8 cellular contexts compared by ENCODE assay signal in genomic region chr9:97529363-97530076, GRCh38. TPM values are rescaled to one million over a fixed set of nuclear protein-coding genes. Genes with fewer than 3 reads are reported as not detected.
DNase-seq lines count a peak whose midpoint lies in the region; ATAC-seq lines count a peak whose summit lies in the region.

No MANE protein-coding gene starts in this region.

- no peaks in the 10 kb centered on the region for H3K79me2 ChIP-seq in GM23248 (ENCODE audit: insufficient read depth)

- H3K9ac ChIP-seq in GM23248: no peak overlapping the region

- WGBS in GM23248 (ENCODE audit: low coverage in 1 of 2, low lambda C conversion rate in 2 of 2, missing lambda C conversion rate in 2 of 2), 2 experiments: 38 to 41% methylated on average over 11 of the region's 11 CpGs

- H3K4me1 ChIP-seq in GM23248 (ENCODE audit: insufficient read depth): no peaks in the 10 kb centered on the region
- H3K4me1 ChIP-seq in SJCRH30: no peaks in the 10 kb centered on the region
- no peaks in the 10 kb centered on the region for H3K4me1 ChIP-seq in HAP-1

- H3F3A ChIP-seq in GM23248 (ENCODE audit: insufficient read depth): no peaks in the 10 kb centered on the region

- H4K20me1 ChIP-seq in GM23248 (ENCODE audit: insufficient read depth): no peaks in the 10 kb centered on the region

- peak; percentile 36 for DNase-seq in GM23248
- peak; percentile 91 for DNase-seq in NCI-H460 (ENCODE audit: extremely low read depth, low read depth)
- DNase-seq in left ventricle myocardium superior: peak; percentile 45
- DNase-seq in SJCRH30: no peak
- DNase-seq in HAP-1 (ENCODE audit: low spot score in 2 of 2): no peak
- no peak for DNase-seq in activated CD4-positive, CD25-positive, alpha-beta regulatory T cell treated with anti-CD3 and anti-CD28 coated beads, Interleukin-2, amount 50 U/mL, for 72 hours
- no peak for DNase-seq in effector CD8-positive, alpha-beta T cell (lab: John Stamatoyannopoulos, UW)

- H3K4me2 ChIP-seq in GM23248 (ENCODE audit: unreplicated experiment): no peak overlapping the region

- no peak overlapping the region for H2AFZ ChIP-seq in GM23248

- in situ Hi-C loops in GM23248 (cut with MboI): no loop called here
- in situ Hi-C loops in HAP-1 (cut with MboI; ENCODE audit: low sequenced_read_pairs): no loop called here

- H3K9me3 ChIP-seq in GM23248 (ENCODE audit: low read depth) (no peaks in the 10 kb centered on the region), SJCRH30 (replicated peaks) (no peaks in the 10 kb centered on the region), HAP-1 (no peaks in the 10 kb centered on the region)

- ATAC-seq in GM18861 (IDR thresholded peaks at IDR 0.05; ENCODE audit: unreplicated experiment): peak; percentile 89
- ATAC-seq in left ventricle myocardium superior: peak; percentile 86

- H3K27me3 ChIP-seq in GM23248 (replicated peaks; ENCODE audit: insufficient read depth) (no peaks in the 10 kb centered on the region), SJCRH30 (no peaks in the 10 kb centered on the region), HAP-1 (ENCODE audit: low read depth) (no peaks in the 10 kb centered on the region)

- H3K4me3 ChIP-seq in GM23248: no peak overlapping the region
- no peak overlapping the region for H3K4me3 ChIP-seq in SJCRH30
- no peak overlapping the region for H3K4me3 ChIP-seq in HAP-1

- no peaks in the 10 kb centered on the region for H3K9me2 ChIP-seq in GM23248 (ENCODE audit: insufficient read depth)

- H3K27ac ChIP-seq in GM23248 (no peak overlapping the region), SJCRH30 (no peak overlapping the region)

- intact Hi-C loops in left ventricle myocardium superior (cut with micrococcal nuclease): no loop called here

- H3K36me3 ChIP-seq in GM23248 (ENCODE audit: low read depth) (no peaks in the 10 kb centered on the region), SJCRH30 (no peaks in the 10 kb centered on the region), HAP-1 (replicated peaks) (no peaks in the 10 kb centered on the region)

RNA-seq across cellular contexts. Expression of gene TMOD1, which starts 28.1 kb away (rescaled TPM):
- total RNA-seq in GM23248 (2014; rRNA removed; shearing (Covaris generic)): 1.3 TPM in 1 of 2 replicates, not detected in the other
- 0.34 and 0.43 TPM in 2 replicates for polyA plus RNA-seq in GM23248 (2016; fragmentation: Nextera tagmentation; extraction: Ambion mirVana)
- 1.9 and 2.2 TPM in 2 replicates for total RNA-seq in NCI-H460 (2014; rRNA removed; shearing (Covaris generic))
- 1.3 and 1.7 TPM in 2 replicates for polyA plus RNA-seq in NCI-H460 (2014; cell fraction: nucleus; rRNA removed)
- total RNA-seq in left ventricle myocardium superior: 205 TPM
- total RNA-seq in SJCRH30 (2014; rRNA removed; shearing (Covaris generic)): 0.43 and 0.55 TPM in 2 replicates

Comparison
In these comparisons a context has a peak if more than half of its experiments do, and no peak if none do; other contexts are left out.
1. DNase-seq: peak in GM23248 (single experiment), NCI-H460 (single experiment) and left ventricle myocardium superior (single experiment); none in SJCRH30 (0 of 2), HAP-1 (0 of 2), activated CD4-positive, CD25-positive, alpha-beta regulatory T cell treated with anti-CD3 and anti-CD28 coated beads, Interleukin-2, amount 50 U/mL, for 72 hours (single experiment) and effector CD8-positive, alpha-beta T cell (single experiment).
2. RNA of gene TMOD1, which starts 28.1 kb away (total RNA-seq): 205 TPM in left ventricle myocardium superior (single experiment); 1.9 to 2.2 TPM in NCI-H460, 1.3 TPM in GM23248 and 0.43 to 0.55 TPM in SJCRH30; every median in the first group is over 10 times any median in the second.